15 cellular contexts compared by ENCODE assay signal in genomic region chr14:96626916-96627315, GRCh38.
DNase-seq lines count a peak whose midpoint lies in the region; ATAC-seq and TF ChIP-seq lines count a peak whose summit lies in the region.
"Had no signal": no experiment of that assay in that cellular context is flagged by ENCODE, and none has a peak within 500 bp of the region (broad histone marks: within the 10 kb centered on the region; RNA-seq: fewer than 3 reads in every experiment).

No MANE protein-coding gene starts in this region.

- TF ChIP-seq POLR2A in GM18505 (IDR thresholded peaks at IDR 0.05; ENCODE audit: borderline replicate concordance, extremely low read depth, insufficient read depth, insufficient read length) = no peak

- TF ChIP-seq CTCF in omental fat pad (IDR thresholded peaks at IDR 0.05) = no peak

- no peak overlapping the region for H3K4me3 ChIP-seq in H7 (ENCODE audit: insufficient read depth, low read depth, low read length)

- peak; percentile 56 for DNase-seq in activated CD8-positive, alpha-beta memory T cell treated with anti-CD3 and anti-CD28 coated beads for 24 hours
- DNase-seq in activated CD8-positive, alpha-beta memory T cell treated with anti-CD3 and anti-CD28 coated beads, Interleukin-2, amount 50 U/mL, for 4 hours = no peak
- DNase-seq in H7 = peak; percentile 14
- peak; percentile 15 to 16 for DNase-seq in activated CD4-positive, alpha-beta T cell treated with anti-CD3 and anti-CD28 coated beads, Interleukin-2, amount 50 U/mL, for 48 hours
- peak; percentile 18 for DNase-seq in omental fat pad (ENCODE audit: low spot score)
- no peak for DNase-seq in NCI-H526 treated with DMSO at 0.1 percent for 48 hours (lab: John Stamatoyannopoulos, UW)
- DNase-seq: CD8-positive, alpha-beta T cell; EL; naive B cell; NCI-H1092 treated with DMSO at 0.1 percent for 48 hours; NCI-H774 had no signal

- no peaks in the 10 kb centered on the region for H3K36me3 ChIP-seq in H7 (replicated peaks; ENCODE audit: control insufficient read depth, insufficient read depth, low read length)

- no peaks in the 10 kb centered on the region for H3K27me3 ChIP-seq in H7 (ENCODE audit: control insufficient read depth, insufficient read depth, low read length)

- ATAC-seq in omental fat pad (ENCODE audit: low FRiP score) = no peak
- no peak for ATAC-seq in HG02973 (IDR thresholded peaks at IDR 0.05; ENCODE audit: unreplicated experiment)
- no peak for ATAC-seq in GM18505 (IDR thresholded peaks at IDR 0.05; ENCODE audit: unreplicated experiment)
- ATAC-seq: CD8-positive, alpha-beta T cell; T-cell; WTC11 had no signal

Comparison
In these comparisons a context has a peak if more than half of its experiments do, and no peak if none do; other contexts are left out.
1. DNase-seq: peak in activated CD8-positive, alpha-beta memory T cell treated with anti-CD3 and anti-CD28 coated beads for 24 hours (single experiment), H7 (single experiment), activated CD4-positive, alpha-beta T cell treated with anti-CD3 and anti-CD28 coated beads, Interleukin-2, amount 50 U/mL, for 48 hours (2 of 2) and omental fat pad (single experiment); none in activated CD8-positive, alpha-beta memory T cell treated with anti-CD3 and anti-CD28 coated beads, Interleukin-2, amount 50 U/mL, for 4 hours (single experiment) and NCI-H526 treated with DMSO at 0.1 percent for 48 hours (single experiment).